10 cellular contexts compared by ENCODE assay signal in genomic region chr1:151828931-151829330, GRCh38. TPM values are rescaled to one million over a fixed set of nuclear protein-coding genes. Genes with fewer than 3 reads are reported as not detected.
DNase-seq lines count a peak whose midpoint lies in the region; ATAC-seq, FAIRE-seq and TF ChIP-seq lines count a peak whose summit lies in the region.
"Had no signal": no experiment of that assay in that cellular context is flagged by ENCODE, and none has a peak within 500 bp of the region (broad histone marks: within the 10 kb centered on the region; RNA-seq: fewer than 3 reads in every experiment).

No MANE protein-coding gene starts in this region.

- intact Hi-C loops in activated T-helper 2 cell treated with anti-CD3 and anti-CD28 coated beads, Interferon-gamma antibody, Interleukin-2, Interleukin-4, amounts not matched to agents 10 μg/mL and 5 μg/mL and 100 μg/mL, durations not matched to agents 14 hours and 24 hours and 36 hours (cut with micrococcal nuclease): no loop called here
- intact Hi-C loops in uterus (cut with DNase I; ENCODE audit: low total_unique reads) (no loop called here), sciatic nerve (cut with DNase I) (no loop called here)

- no peak for FAIRE-seq in HTR-8/SVneo (lab: Jason Lieb, UNC)

- no peaks in the 10 kb centered on the region for H3K36me3 ChIP-seq in uterus

- no peaks in the 10 kb centered on the region for H3K4me1 ChIP-seq in uterus

- no peak for TF ChIP-seq POLR2A in uterus (IDR thresholded peaks at IDR 0.05)

- no peaks in the 10 kb centered on the region for H3K9me3 Mint-ChIP-seq in activated T-helper 2 cell treated with anti-CD3 and anti-CD28 coated beads, Interferon-gamma antibody, Interleukin-2, Interleukin-4, amounts not matched to agents 10 μg/mL and 5 μg/mL and 100 μg/mL, durations not matched to agents 14 hours and 24 hours and 36 hours

- no peak for TF ChIP-seq CTCF in uterus (IDR thresholded peaks at IDR 0.05)

- peak overlapping the region; percentile 78 for H3K27ac Mint-ChIP-seq in activated T-helper 2 cell treated with anti-CD3 and anti-CD28 coated beads, Interferon-gamma antibody, Interleukin-2, Interleukin-4, amounts not matched to agents 10 μg/mL and 5 μg/mL and 100 μg/mL, durations not matched to agents 14 hours and 24 hours and 36 hours

- H3K27me3 ChIP-seq in uterus: no peaks in the 10 kb centered on the region
- H3K27me3 ChIP-seq: dorsolateral prefrontal cortex had no signal

- H3K27ac ChIP-seq in uterus: no peak overlapping the region

- peaks cover 51% of the 10 kb centered on the region for H3K4me1 Mint-ChIP-seq in activated T-helper 2 cell treated with anti-CD3 and anti-CD28 coated beads, Interferon-gamma antibody, Interleukin-2, Interleukin-4, amounts not matched to agents 10 μg/mL and 5 μg/mL and 100 μg/mL, durations not matched to agents 14 hours and 24 hours and 36 hours (ENCODE audit: low read depth)

- DNase-seq in CD1c-positive myeloid dendritic cell (ENCODE audit: extremely low spot score) (peak; percentile 64), HTR-8/SVneo (ENCODE audit: insufficient read length, low spot score) (peak; percentile 64), islet precursor cell (peak; percentile 90), uterus (no peak), SKM-1 treated with dmso at 0.1 percent for 144 hours (lab: John Stamatoyannopoulos, UW; ENCODE audit: unreplicated experiment) (no peak), sciatic nerve (ENCODE audit: low spot score) (no peak)
- no peak for DNase-seq in activated T-helper 2 cell treated with anti-CD3 and anti-CD28 coated beads, Interferon-gamma antibody, Interleukin-2, Interleukin-4, amounts not matched to agents 10 μg/mL and 5 μg/mL and 100 μg/mL, durations not matched to agents 14 hours and 24 hours and 36 hours (ENCODE audit: low spot score)
- DNase-seq: NCI-H187 treated with DMSO at 0.1 percent for 48 hours had no signal

- H3K9me3 ChIP-seq in uterus: no peaks in the 10 kb centered on the region

- no peak for ATAC-seq in GM19463 (IDR thresholded peaks at IDR 0.05; ENCODE audit: unreplicated experiment)
- ATAC-seq in sciatic nerve: no peak

- no peak overlapping the region for H3K4me3 ChIP-seq in uterus
- H3K4me3 ChIP-seq: dorsolateral prefrontal cortex had no signal

- H3K36me3 Mint-ChIP-seq in activated T-helper 2 cell treated with anti-CD3 and anti-CD28 coated beads, Interferon-gamma antibody, Interleukin-2, Interleukin-4, amounts not matched to agents 10 μg/mL and 5 μg/mL and 100 μg/mL, durations not matched to agents 14 hours and 24 hours and 36 hours (ENCODE audit: low read depth): no peaks in the 10 kb centered on the region

- H3K4me3 Mint-ChIP-seq in activated T-helper 2 cell treated with anti-CD3 and anti-CD28 coated beads, Interferon-gamma antibody, Interleukin-2, Interleukin-4, amounts not matched to agents 10 μg/mL and 5 μg/mL and 100 μg/mL, durations not matched to agents 14 hours and 24 hours and 36 hours (ENCODE audit: low read depth): peak overlapping the region; percentile 23

- no peaks in the 10 kb centered on the region for H3K27me3 Mint-ChIP-seq in activated T-helper 2 cell treated with anti-CD3 and anti-CD28 coated beads, Interferon-gamma antibody, Interleukin-2, Interleukin-4, amounts not matched to agents 10 μg/mL and 5 μg/mL and 100 μg/mL, durations not matched to agents 14 hours and 24 hours and 36 hours (ENCODE audit: low read depth)

RNA-seq across cellular contexts. Expression of gene RORC, which starts 2.7 kb away (rescaled TPM):
- 0.94 and 0.99 TPM in 2 replicates for total RNA-seq in activated T-helper 2 cell treated with anti-CD3 and anti-CD28 coated beads, Interferon-gamma antibody, Interleukin-2, Interleukin-4, amounts not matched to agents 10 μg/mL and 5 μg/mL and 100 μg/mL, durations not matched to agents 14 hours and 24 hours and 36 hours
- total RNA-seq in uterus (1 to 10 TPM in 2 of 4 donors, under 1 TPM in 2; 0.51 to 4.8 (median 2.1) TPM), sciatic nerve (0.45 TPM)

RNA-seq across cellular contexts. Expression of gene C2CD4D, which starts 10.7 kb away (rescaled TPM):
- 1.3 and 1.6 TPM in 2 replicates for total RNA-seq in activated T-helper 2 cell treated with anti-CD3 and anti-CD28 coated beads, Interferon-gamma antibody, Interleukin-2, Interleukin-4, amounts not matched to agents 10 μg/mL and 5 μg/mL and 100 μg/mL, durations not matched to agents 14 hours and 24 hours and 36 hours
- total RNA-seq in uterus: not detected
- 0.45 TPM for total RNA-seq in sciatic nerve

RNA-seq across cellular contexts. Expression of gene LINGO4, which starts 23.7 kb away (rescaled TPM):
- total RNA-seq in activated T-helper 2 cell treated with anti-CD3 and anti-CD28 coated beads, Interferon-gamma antibody, Interleukin-2, Interleukin-4, amounts not matched to agents 10 μg/mL and 5 μg/mL and 100 μg/mL, durations not matched to agents 14 hours and 24 hours and 36 hours: not detected in 2 replicates
- total RNA-seq in uterus (under 1 TPM in 1 of 4 donors, not detected in 3; 0.14 TPM), sciatic nerve (not detected)

RNA-seq across cellular contexts. Expression of gene THEM5, which starts 24.6 kb away (rescaled TPM):
- not detected in 2 replicates for total RNA-seq in activated T-helper 2 cell treated with anti-CD3 and anti-CD28 coated beads, Interferon-gamma antibody, Interleukin-2, Interleukin-4, amounts not matched to agents 10 μg/mL and 5 μg/mL and 100 μg/mL, durations not matched to agents 14 hours and 24 hours and 36 hours
- total RNA-seq in uterus (not detected), sciatic nerve (not detected)

RNA-seq across cellular contexts. Expression of gene TDRKH, which starts 38.6 kb away (rescaled TPM):
- total RNA-seq in activated T-helper 2 cell treated with anti-CD3 and anti-CD28 coated beads, Interferon-gamma antibody, Interleukin-2, Interleukin-4, amounts not matched to agents 10 μg/mL and 5 μg/mL and 100 μg/mL, durations not matched to agents 14 hours and 24 hours and 36 hours: 18.2 and 18.4 TPM in 2 replicates
- total RNA-seq in uterus (1 to 10 TPM in 2 of 4 donors, under 1 TPM in 2; 0.26 to 6.8 (median 1.8) TPM), sciatic nerve (13.2 TPM)

Comparison
In these comparisons a context has a peak if more than half of its experiments do, and no peak if none do; other contexts are left out.
1. DNase-seq: peak in CD1c-positive myeloid dendritic cell (single experiment), HTR-8/SVneo (single experiment) and islet precursor cell (single experiment); none in activated T-helper 2 cell treated with anti-CD3 and anti-CD28 coated beads, Interferon-gamma antibody, Interleukin-2, Interleukin-4, amounts not matched to agents 10 μg/mL and 5 μg/mL and 100 μg/mL, durations not matched to agents 14 hours and 24 hours and 36 hours (single experiment), uterus (0 of 2), SKM-1 treated with dmso at 0.1 percent for 144 hours (single experiment) and sciatic nerve (single experiment).